Comparison of ENCODE assay signal across 1 cellular context in genomic region chr9:32550609-32551490, GRCh38.
TF ChIP-seq lines count a peak whose summit lies in the region.

No MANE protein-coding gene starts in this region.

TF ChIP-seq in WTC11, 78 proteins besides CTCF, POLR2A, EP300 and RAD21 (continued from another document):
- TF ChIP-seq EMX1 (CRISPR knock-in tag; IDR thresholded peaks at IDR 0.05) (no peak), FOXP4 (CRISPR knock-in tag; IDR thresholded peaks at IDR 0.05) (peak; percentile 51; the same call in 1 of the 2 replicates)
